In the genomic region with DNA sequence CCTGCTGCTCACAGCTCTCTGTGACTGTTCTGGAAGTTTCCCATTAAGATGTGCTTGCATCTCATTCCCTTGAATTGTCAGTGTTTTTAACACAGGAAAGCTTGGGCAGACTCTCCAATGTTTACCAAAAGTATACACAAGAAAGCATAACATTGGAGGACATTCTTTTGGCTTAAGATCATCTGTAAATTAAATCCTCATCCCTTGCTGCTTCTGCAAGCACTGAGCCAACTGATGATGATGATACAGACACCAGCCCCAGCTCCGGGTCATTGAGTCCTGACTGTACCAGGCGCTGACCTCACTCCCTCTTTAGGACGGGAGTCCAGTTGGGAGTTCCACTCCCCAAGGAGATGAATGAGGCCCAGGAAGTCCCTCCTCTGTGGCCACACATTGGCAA, we compare ENCODE assay signal across 14 cellular contexts. TPM values are rescaled to one million over a fixed set of nuclear protein-coding genes. Genes with fewer than 3 reads are reported as not detected.
A peak's percentile ranks its signal among the peaks of the same experiment; 100 is the strongest.
DNase-seq lines count a peak whose midpoint lies in the region; ATAC-seq, FAIRE-seq and TF ChIP-seq lines count a peak whose summit lies in the region.
"Had no signal": no experiment of that assay in that cellular context is flagged by ENCODE, and none has a peak within 500 bp of the region (broad histone marks: within the 10 kb centered on the region; RNA-seq: fewer than 3 reads in every experiment).

No MANE protein-coding gene starts in this region.

- ATAC-seq in pancreas (no peak), GM19023 (IDR thresholded peaks at IDR 0.05; ENCODE audit: unreplicated experiment) (no peak)

- no peaks in the 10 kb centered on the region for H3K9me3 ChIP-seq in pancreas

- H3K4me1 Mint-ChIP-seq in mesothelial cell of epicardium = peaks cover 17% of the 10 kb centered on the region

- H3K36me3 ChIP-seq in pancreas = no peaks in the 10 kb centered on the region

- no peak overlapping the region for H3K4me3 ChIP-seq in pancreas
- H3K4me3 ChIP-seq: SK-N-MC had no signal

- H3K27me3 ChIP-seq in pancreas = no peaks in the 10 kb centered on the region

- TF ChIP-seq POLR2A in H54 (IDR thresholded peaks at IDR 0.05; ENCODE audit: low read depth, low read length) = no peak

- H3K4me3 Mint-ChIP-seq in mesothelial cell of epicardium = no peak overlapping the region
- H3K4me3 Mint-ChIP-seq: activated naive CD8-positive, alpha-beta T cell; CD4-positive, CD25-positive, alpha-beta regulatory T cell had no signal

- in situ Hi-C loops in ACHN (cut with HindIII; ENCODE audit: low pct_ligation_motif_present, low pct_unique_long_range_greater_than_20kb, low sequenced_read_pairs) = no loop called here

- no peaks in the 10 kb centered on the region for H3K36me3 Mint-ChIP-seq in mesothelial cell of epicardium

- WGBS in pancreas, 2 donors = 96 to 97% methylated on average over 3 of the region's 3 CpGs

- peak; percentile 17 for DNase-seq in ACHN
- peak; percentile 62 for DNase-seq in H54 (ENCODE audit: insufficient read length, low spot score)
- peak in 14 of 61 donors; percentile 15 to 61 (median 34) for DNase-seq in caudate nucleus (lab: John Stamatoyannopoulos, UW)
- no peak for DNase-seq in mesothelial cell of epicardium (ENCODE audit: low spot score in 2 of 2, unreplicated experiment in 2 of 2)
- no peak for DNase-seq in activated effector memory CD4-positive, alpha-beta T cell treated with Interleukin-2 at 50 U/mL for 16 hours
- no peak for DNase-seq in pancreas
- no peak for DNase-seq in stimulated activated CD4-positive, alpha-beta T cell treated with anti-CD3 and anti-CD28 coated beads, Interleukin-2, amount 100 ng/mL, for 24 hours
- DNase-seq: CD4-positive, CD25-positive, alpha-beta regulatory T cell; NCI-H524; stimulated activated naive CD4-positive, alpha-beta T cell treated with Interleukin-2 at 50 U/mL for 16 hours had no signal

- H3K27me3 Mint-ChIP-seq in mesothelial cell of epicardium (ENCODE audit: low read depth) = no peaks in the 10 kb centered on the region
- H3K27me3 Mint-ChIP-seq: activated naive CD8-positive, alpha-beta T cell; CD4-positive, CD25-positive, alpha-beta regulatory T cell had no signal

- H3K27ac Mint-ChIP-seq in mesothelial cell of epicardium = peak overlapping the region; percentile 39
- H3K27ac Mint-ChIP-seq: activated naive CD8-positive, alpha-beta T cell had no signal

- no peaks in the 10 kb centered on the region for H3K9me3 Mint-ChIP-seq in mesothelial cell of epicardium
- H3K9me3 Mint-ChIP-seq: CD4-positive, CD25-positive, alpha-beta regulatory T cell had no signal

- intact Hi-C loops in pancreas (cut with DNase I) = no loop called here

- peaks cover 1 to 10% (median 8%) of the 10 kb centered on the region in 3 donors for H3K4me1 ChIP-seq in pancreas

- TF ChIP-seq CTCF in mesothelial cell of epicardium (IDR thresholded peaks at IDR 0.05; ENCODE audit: unreplicated experiment) = no peak
- no peak for TF ChIP-seq CTCF in pancreas (IDR thresholded peaks at IDR 0.05)

- H3K27ac ChIP-seq in caudate nucleus (ENCODE audit: low read depth, low read length) (peak overlapping the region; percentile 85), pancreas (no peak overlapping the region)
- H3K27ac ChIP-seq: SK-N-MC had no signal

- FAIRE-seq in H54 (lab: Jason Lieb, UNC) (peak; percentile 6), pancreas (lab: Jason Lieb, UNC) (no peak)
- FAIRE-seq: islet of Langerhans had no signal

RNA-seq across cellular contexts. Expression of gene CD82, which starts 23.8 kb away (rescaled TPM):
- total RNA-seq in mesothelial cell of epicardium (10.6 to 11.8 TPM (median 11.2 TPM) in 3 replicates), pancreas (10 to 100 TPM; 26.5 to 45.6 (median 32.5) TPM)
- 10 to 100 TPM; 29.1 to 64.6 TPM for polyA plus RNA-seq in pancreas

Comparison
In these comparisons a context has a peak if more than half of its experiments do, and no peak if none do; other contexts are left out.
1. DNase-seq: peak in ACHN (single experiment) and H54 (single experiment); none in mesothelial cell of epicardium (0 of 2), activated effector memory CD4-positive, alpha-beta T cell treated with Interleukin-2 at 50 U/mL for 16 hours (single experiment), pancreas (0 of 6) and stimulated activated CD4-positive, alpha-beta T cell treated with anti-CD3 and anti-CD28 coated beads, Interleukin-2, amount 100 ng/mL, for 24 hours (0 of 2).